8 cellular contexts compared by ENCODE assay signal in the genomic region with DNA sequence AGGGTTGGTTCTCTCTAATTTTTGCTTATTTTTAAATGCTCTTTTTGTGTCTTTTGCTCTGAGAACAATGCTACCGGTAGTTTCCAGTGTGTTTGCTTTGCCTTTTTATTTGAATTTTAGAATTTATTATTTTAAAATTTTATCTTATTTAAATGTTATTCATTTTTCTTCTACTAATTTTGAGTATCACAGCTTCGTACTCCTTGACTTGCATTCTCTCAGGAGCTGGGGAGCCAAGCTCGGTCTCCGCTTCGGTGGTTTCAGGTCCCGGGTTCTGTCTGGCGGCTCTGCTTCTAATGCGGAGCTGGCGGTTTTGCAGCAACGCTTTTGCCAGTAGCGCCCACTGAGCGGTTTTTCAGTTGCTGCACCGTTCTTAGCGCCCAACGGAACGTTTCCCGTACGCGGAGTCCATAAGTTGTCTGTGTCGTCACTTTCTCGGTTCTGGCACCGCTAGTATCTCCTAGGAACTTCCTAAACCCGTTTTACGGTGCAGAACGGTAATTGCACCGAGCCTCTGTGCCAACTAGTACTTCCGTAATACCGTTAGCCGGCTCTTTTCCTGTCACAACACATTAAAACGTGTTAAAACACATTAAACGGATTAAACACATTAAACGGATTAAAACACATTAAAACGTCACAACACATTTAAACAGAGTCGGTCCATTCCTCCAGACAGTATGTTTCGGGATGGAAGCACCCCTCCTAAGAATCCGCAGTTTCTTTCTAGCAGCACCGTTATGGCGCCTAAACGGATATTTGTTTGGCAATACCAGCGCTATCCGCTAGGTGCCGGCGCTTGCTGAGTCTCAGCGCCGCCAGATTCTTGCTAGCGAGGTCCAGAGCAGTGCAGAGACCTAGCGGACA. TPM values are rescaled to one million over a fixed set of nuclear protein-coding genes. Genes with fewer than 3 reads are reported as not detected.
DNase-seq lines count a peak whose midpoint lies in the region; TF ChIP-seq lines count a peak whose summit lies in the region.

No MANE protein-coding gene starts in this region.

- H3K27ac ChIP-seq in colonic mucosa: peak overlapping the region; percentile 83

- H3K4me3 ChIP-seq in HAP-1 (peak overlapping the region; percentile 50), colonic mucosa (peak overlapping the region; percentile 25), lower leg skin (ENCODE audit: low read depth, poor library complexity, severe bottlenecking) (peak overlapping the region; percentile 24)

- H3K9ac ChIP-seq in colonic mucosa (ENCODE audit: low read depth in 2 of 2, low read length in 2 of 2): peak overlapping the region; percentile 30 to 61

- DNase-seq in GM04504 (ENCODE audit: low read depth): peak; percentile 81
- peak; percentile 93 for DNase-seq in HAP-1 (ENCODE audit: low spot score in 2 of 2)
- DNase-seq in MV-4-11 (lab: John Stamatoyannopoulos, UW): peak; percentile 91
- DNase-seq in activated CD4-positive, CD25-positive, alpha-beta regulatory T cell treated with anti-CD3 and anti-CD28 coated beads, Interleukin-2, amount 50 U/mL, for 72 hours: peak; percentile 86
- peak; percentile 90 for DNase-seq in colonic mucosa
- DNase-seq in lower leg skin (ENCODE audit: low spot score in 2 of 2): peak; percentile 87 to 97
- peak; percentile 84 for DNase-seq in stimulated activated CD4-positive, alpha-beta T cell treated with anti-CD3 and anti-CD28 coated beads, Interleukin-4, amount 100 ng/mL, for 1 hour
- no peak for DNase-seq in NCI-H128 (lab: John Stamatoyannopoulos, UW; ENCODE audit: unreplicated experiment)

- no peak for TF ChIP-seq POLR2A in lower leg skin (IDR thresholded peaks at IDR 0.05)

- H3K4me1 ChIP-seq in HAP-1 (peaks cover 15% of the 10 kb centered on the region), colonic mucosa (no peaks in the 10 kb centered on the region)

- TF ChIP-seq CTCF in colonic mucosa (IDR thresholded peaks at IDR 0.05) (peak; percentile 89), lower leg skin (IDR thresholded peaks at IDR 0.05) (peak in 1 of 3 donors; percentile 76)

- in situ Hi-C loops in HAP-1 (cut with MboI; ENCODE audit: low sequenced_read_pairs): loop anchor here (5.0 kb wide), 1 partner anchor 73 kb away; no protein-coding TSS in a partner anchor

- H3K27me3 ChIP-seq in HAP-1 (ENCODE audit: low read depth) (no peaks in the 10 kb centered on the region), colonic mucosa (peaks cover 20% of the 10 kb centered on the region)

- H3K9me3 ChIP-seq in HAP-1: no peaks in the 10 kb centered on the region
- no peaks in the 10 kb centered on the region for H3K9me3 ChIP-seq in colonic mucosa

- WGBS in lower leg skin, 2 donors: 4 to 7% methylated on average over 47 of the region's 47 CpGs

- H3K36me3 ChIP-seq in HAP-1 (replicated peaks) (0 out of 2 replicates have a peak, but pooled peaks cover 3% of the 10 kb centered on the region), colonic mucosa (no peaks in the 10 kb centered on the region)

- intact Hi-C loops in colonic mucosa (cut with DNase I) (loop anchor here (2.0 to 10.0 kb wide), 2 partner anchors 46 to 110 kb away; no protein-coding TSS in a partner anchor), lower leg skin (cut with DNase I; ENCODE audit: low total_unique reads) (loop anchor here (1.0 kb wide), 1 partner anchor 39 kb away; no protein-coding TSS in a partner anchor)

RNA-seq across cellular contexts. Expression of gene ANXA2R, which starts 45.6 kb away (rescaled TPM):
- total RNA-seq in colonic mucosa (1 to 10 TPM; 1.1 to 1.3 TPM), lower leg skin (1 to 10 TPM; 1.1 to 2.7 (median 2.4) TPM)
